Comparison of ENCODE assay signal across 1 cellular context in the genomic region with DNA sequence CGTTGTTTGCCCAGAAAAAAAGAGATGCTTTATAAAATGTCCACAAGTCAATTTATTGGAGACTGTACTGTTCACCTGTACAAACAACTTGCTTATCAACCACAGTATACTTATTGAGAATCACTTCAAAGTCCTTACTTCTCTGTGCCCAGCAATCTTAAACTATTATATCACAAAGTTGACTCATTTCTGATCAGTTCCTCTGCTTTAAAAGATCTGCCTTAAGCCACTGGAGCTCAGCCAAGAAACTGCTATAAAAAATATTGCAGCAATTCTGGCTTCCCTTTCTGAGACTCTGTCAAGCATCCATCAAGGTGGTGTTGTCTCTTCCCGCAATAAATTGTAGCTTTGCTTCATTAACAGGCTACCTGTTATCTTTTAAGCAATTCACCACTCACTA.
TF ChIP-seq lines count a peak whose summit lies in the region.

No MANE protein-coding gene starts in this region.

TF ChIP-seq in SK-N-SH, 30 proteins besides CTCF, POLR2A, EP300 and RAD21:
- TF ChIP-seq, protein P1, sequence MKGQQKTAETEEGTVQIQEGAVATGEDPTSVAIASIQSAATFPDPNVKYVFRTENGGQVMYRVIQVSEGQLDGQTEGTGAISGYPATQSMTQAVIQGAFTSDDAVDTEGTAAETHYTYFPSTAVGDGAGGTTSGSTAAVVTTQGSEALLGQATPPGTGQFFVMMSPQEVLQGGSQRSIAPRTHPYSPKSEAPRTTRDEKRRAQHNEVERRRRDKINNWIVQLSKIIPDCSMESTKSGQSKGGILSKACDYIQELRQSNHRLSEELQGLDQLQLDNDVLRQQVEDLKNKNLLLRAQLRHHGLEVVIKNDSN (IDR thresholded peaks at IDR 0.05; ENCODE audit: borderline replicate concordance, low read depth): no peak
- peak; percentile 58 for TF ChIP-seq NFIC (IDR thresholded peaks at IDR 0.05; ENCODE audit: borderline replicate concordance)
- TF ChIP-seq PBX3 (IDR thresholded peaks at IDR 0.05): peak; percentile 41; the same call in 1 of the 2 replicates
- TF ChIP-seq FOSL2 (IDR thresholded peaks at IDR 0.05; ENCODE audit: borderline replicate concordance, low read depth): no peak
